In the genomic region with DNA sequence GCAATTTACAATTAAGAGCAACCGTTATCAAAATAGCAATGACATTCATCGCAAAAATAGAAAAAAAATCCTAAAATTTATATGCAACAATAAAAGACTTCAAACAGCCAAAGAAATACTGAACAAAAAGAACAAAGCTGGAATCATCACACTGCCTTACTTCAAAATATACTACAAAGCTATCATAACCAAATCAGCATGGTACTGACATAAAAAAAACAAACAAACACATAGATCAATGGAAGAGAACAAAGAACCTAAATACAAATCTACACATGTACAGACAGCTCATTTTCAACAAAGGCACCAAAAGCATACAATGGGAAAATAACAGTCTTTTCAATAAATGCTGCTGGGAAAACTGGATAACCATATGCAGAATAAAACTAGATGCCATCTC, we compare ENCODE assay signal across 1 cellular context.
TF ChIP-seq lines count a peak whose summit lies in the region.

No MANE protein-coding gene starts in this region.

TF ChIP-seq in SK-N-SH, 30 proteins besides CTCF, POLR2A, EP300 and RAD21 (continued from another document):
- TF ChIP-seq, protein P1, sequence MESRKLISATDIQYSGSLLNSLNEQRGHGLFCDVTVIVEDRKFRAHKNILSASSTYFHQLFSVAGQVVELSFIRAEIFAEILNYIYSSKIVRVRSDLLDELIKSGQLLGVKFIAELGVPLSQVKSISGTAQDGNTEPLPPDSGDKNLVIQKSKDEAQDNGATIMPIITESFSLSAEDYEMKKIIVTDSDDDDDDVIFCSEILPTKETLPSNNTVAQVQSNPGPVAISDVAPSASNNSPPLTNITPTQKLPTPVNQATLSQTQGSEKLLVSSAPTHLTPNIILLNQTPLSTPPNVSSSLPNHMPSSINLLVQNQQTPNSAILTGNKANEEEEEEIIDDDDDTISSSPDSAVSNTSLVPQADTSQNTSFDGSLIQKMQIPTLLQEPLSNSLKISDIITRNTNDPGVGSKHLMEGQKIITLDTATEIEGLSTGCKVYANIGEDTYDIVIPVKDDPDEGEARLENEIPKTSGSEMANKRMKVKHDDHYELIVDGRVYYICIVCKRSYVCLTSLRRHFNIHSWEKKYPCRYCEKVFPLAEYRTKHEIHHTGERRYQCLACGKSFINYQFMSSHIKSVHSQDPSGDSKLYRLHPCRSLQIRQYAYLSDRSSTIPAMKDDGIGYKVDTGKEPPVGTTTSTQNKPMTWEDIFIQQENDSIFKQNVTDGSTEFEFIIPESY (IDR thresholded peaks at IDR 0.05; ENCODE audit: borderline replicate concordance, low read depth), result no peak
- TF ChIP-seq RCOR1 (IDR thresholded peaks at IDR 0.05; ENCODE audit: low read length), result no peak
- TF ChIP-seq, protein P2, sequence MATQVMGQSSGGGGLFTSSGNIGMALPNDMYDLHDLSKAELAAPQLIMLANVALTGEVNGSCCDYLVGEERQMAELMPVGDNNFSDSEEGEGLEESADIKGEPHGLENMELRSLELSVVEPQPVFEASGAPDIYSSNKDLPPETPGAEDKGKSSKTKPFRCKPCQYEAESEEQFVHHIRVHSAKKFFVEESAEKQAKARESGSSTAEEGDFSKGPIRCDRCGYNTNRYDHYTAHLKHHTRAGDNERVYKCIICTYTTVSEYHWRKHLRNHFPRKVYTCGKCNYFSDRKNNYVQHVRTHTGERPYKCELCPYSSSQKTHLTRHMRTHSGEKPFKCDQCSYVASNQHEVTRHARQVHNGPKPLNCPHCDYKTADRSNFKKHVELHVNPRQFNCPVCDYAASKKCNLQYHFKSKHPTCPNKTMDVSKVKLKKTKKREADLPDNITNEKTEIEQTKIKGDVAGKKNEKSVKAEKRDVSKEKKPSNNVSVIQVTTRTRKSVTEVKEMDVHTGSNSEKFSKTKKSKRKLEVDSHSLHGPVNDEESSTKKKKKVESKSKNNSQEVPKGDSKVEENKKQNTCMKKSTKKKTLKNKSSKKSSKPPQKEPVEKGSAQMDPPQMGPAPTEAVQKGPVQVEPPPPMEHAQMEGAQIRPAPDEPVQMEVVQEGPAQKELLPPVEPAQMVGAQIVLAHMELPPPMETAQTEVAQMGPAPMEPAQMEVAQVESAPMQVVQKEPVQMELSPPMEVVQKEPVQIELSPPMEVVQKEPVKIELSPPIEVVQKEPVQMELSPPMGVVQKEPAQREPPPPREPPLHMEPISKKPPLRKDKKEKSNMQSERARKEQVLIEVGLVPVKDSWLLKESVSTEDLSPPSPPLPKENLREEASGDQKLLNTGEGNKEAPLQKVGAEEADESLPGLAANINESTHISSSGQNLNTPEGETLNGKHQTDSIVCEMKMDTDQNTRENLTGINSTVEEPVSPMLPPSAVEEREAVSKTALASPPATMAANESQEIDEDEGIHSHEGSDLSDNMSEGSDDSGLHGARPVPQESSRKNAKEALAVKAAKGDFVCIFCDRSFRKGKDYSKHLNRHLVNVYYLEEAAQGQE (IDR thresholded peaks at IDR 0.05; ENCODE audit: low read depth, low read length), result no peak
- TF ChIP-seq FOXM1 (IDR thresholded peaks at IDR 0.05; ENCODE audit: low read depth), result no peak
- TF ChIP-seq FOXJ3 (CRISPR knock-in tag; IDR thresholded peaks at IDR 0.05), result no peak
- TF ChIP-seq TCF12 (IDR thresholded peaks at IDR 0.05), result no peak
- TF ChIP-seq, protein P3, sequence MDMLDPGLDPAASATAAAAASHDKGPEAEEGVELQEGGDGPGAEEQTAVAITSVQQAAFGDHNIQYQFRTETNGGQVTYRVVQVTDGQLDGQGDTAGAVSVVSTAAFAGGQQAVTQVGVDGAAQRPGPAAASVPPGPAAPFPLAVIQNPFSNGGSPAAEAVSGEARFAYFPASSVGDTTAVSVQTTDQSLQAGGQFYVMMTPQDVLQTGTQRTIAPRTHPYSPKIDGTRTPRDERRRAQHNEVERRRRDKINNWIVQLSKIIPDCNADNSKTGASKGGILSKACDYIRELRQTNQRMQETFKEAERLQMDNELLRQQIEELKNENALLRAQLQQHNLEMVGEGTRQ (IDR thresholded peaks at IDR 0.05; ENCODE audit: borderline replicate concordance, low read depth, low read length), result no peak
- TF ChIP-seq GABPA (IDR thresholded peaks at IDR 0.05; ENCODE audit: low read depth), result no peak
